ENCODE assay signal across 10 cellular contexts in the genomic region with DNA sequence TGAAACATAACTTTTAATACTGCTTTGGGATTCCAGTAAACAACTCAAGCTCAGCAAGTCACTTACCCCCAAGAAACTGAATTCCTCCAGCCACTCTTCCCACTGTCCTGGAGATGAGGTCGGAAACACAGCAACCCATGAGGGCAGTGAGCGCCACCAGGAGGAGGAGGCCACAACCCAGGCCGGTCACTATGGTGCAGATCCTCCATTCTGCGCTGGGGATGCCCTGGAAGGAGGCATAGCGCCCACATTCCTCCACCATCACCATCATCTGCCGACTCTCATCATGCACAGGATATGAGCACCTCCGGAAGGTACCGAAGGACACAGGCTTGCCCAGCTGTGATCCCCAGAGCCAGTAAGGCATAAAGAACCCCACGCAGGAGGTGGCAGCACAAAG. TPM values are rescaled to one million over a fixed set of nuclear protein-coding genes. Genes with fewer than 3 reads are reported as not detected.
A peak's percentile ranks its signal among the peaks of the same experiment; 100 is the strongest.
DNase-seq lines count a peak whose midpoint lies in the region; ATAC-seq, FAIRE-seq and TF ChIP-seq lines count a peak whose summit lies in the region.
"Had no signal": no experiment of that assay in that cellular context is flagged by ENCODE, and none has a peak within 500 bp of the region (broad histone marks: within the 10 kb centered on the region; RNA-seq: fewer than 3 reads in every experiment).

No MANE protein-coding gene starts in this region.

- TF ChIP-seq CTCF in WERI-Rb-1 (IDR thresholded peaks at IDR 0.05; ENCODE audit: low read depth, low read length) (peak; percentile 48), D721Med (IDR thresholded peaks at IDR 0.05; ENCODE audit: insufficient read depth, missing control alignments) (no peak)

- no peaks in the 10 kb centered on the region for H3K9me3 ChIP-seq in WERI-Rb-1 (ENCODE audit: severe bottlenecking)
- H3K9me3 ChIP-seq: neutrophil had no signal

- H3K4me3 ChIP-seq in WERI-Rb-1 (ENCODE audit: low read depth, low read length), result no peak overlapping the region

- H3K27me3 ChIP-seq in WERI-Rb-1 (ENCODE audit: insufficient read depth, low read depth, severe bottlenecking), result no peaks in the 10 kb centered on the region

- H3K36me3 ChIP-seq in WERI-Rb-1, result no peaks in the 10 kb centered on the region
- H3K36me3 ChIP-seq: neutrophil had no signal

- H3K27ac ChIP-seq in WERI-Rb-1, result no peak overlapping the region
- H3K27ac ChIP-seq: neutrophil had no signal

- DNase-seq in EL, result peak; percentile 42
- peak; percentile 13 for DNase-seq in WERI-Rb-1
- DNase-seq in left cardiac atrium, result peak; percentile 52
- peak; percentile 68 for DNase-seq in sciatic nerve (ENCODE audit: low spot score)
- no peak for DNase-seq in D721Med (ENCODE audit: insufficient read length, low spot score)
- DNase-seq in NCI-H1436 treated with DMSO at 0.1 percent for 48 hours (lab: John Stamatoyannopoulos, UW), result no peak
- DNase-seq in NCI-H774 (lab: John Stamatoyannopoulos, UW), result no peak

- intact Hi-C loops in left cardiac atrium (cut with DNase I) (loop anchor here (2.0 to 5.0 kb wide), 3 partner anchors 180 to 548 kb away; no protein-coding TSS in a partner anchor), sciatic nerve (cut with DNase I) (loop anchor here (10.0 kb wide), 1 partner anchor 186 kb away; no protein-coding TSS in a partner anchor)

- ATAC-seq in left cardiac atrium (no peak), sciatic nerve (peak; percentile 78), GM18909 (IDR thresholded peaks at IDR 0.05; ENCODE audit: poor library complexity, unreplicated experiment) (no peak)

- FAIRE-seq in D721Med (lab: Jason Lieb, UNC), result no peak
- FAIRE-seq: RCC 7860 had no signal

RNA-seq across cellular contexts. Expression of gene LHFPL6, which starts 2.2 kb away (rescaled TPM):
- total RNA-seq in left cardiac atrium, result 10 to 100 TPM; 58.2 to 67.2 TPM
- total RNA-seq in sciatic nerve, result 146 TPM

RNA-seq across cellular contexts. Expression of gene COG6, which starts 54.7 kb away (rescaled TPM):
- total RNA-seq in left cardiac atrium (10 to 100 TPM; 25.5 to 32.2 TPM), sciatic nerve (41.6 TPM)

Comparison
In these comparisons a context has a peak if more than half of its experiments do, and no peak if none do; other contexts are left out.
1. DNase-seq: peak in EL (single experiment), WERI-Rb-1 (single experiment), left cardiac atrium (single experiment) and sciatic nerve (single experiment); none in D721Med (single experiment), NCI-H1436 treated with DMSO at 0.1 percent for 48 hours (single experiment) and NCI-H774 (single experiment).